In the genomic region with DNA sequence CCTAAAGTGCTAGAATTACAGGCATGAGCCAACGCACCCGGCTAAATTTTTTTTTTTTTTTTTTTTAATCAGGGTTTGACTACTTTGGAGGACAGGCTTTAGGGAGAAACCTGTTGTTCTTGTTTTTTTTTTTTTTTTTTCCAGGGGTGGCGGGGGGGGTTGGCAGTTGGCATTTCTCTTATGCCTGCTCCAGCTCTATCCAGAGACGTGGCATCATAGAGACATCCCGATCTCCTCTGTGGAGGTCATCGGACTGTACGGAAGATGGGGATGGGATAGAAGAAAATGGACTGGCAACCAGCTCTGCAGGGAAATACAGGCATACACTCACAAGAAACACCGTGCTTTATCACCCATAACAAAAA, we compare ENCODE assay signal across 1 cellular context.
TF ChIP-seq lines count a peak whose summit lies in the region.

No MANE protein-coding gene starts in this region.

TF ChIP-seq in GM23338, 12 proteins besides CTCF, POLR2A, EP300 and RAD21 (continued from another document):
- no peak for TF ChIP-seq ZNF331 (CRISPR knock-in tag; IDR thresholded peaks at IDR 0.05; ENCODE audit: low read depth)
- TF ChIP-seq, protein P1, sequence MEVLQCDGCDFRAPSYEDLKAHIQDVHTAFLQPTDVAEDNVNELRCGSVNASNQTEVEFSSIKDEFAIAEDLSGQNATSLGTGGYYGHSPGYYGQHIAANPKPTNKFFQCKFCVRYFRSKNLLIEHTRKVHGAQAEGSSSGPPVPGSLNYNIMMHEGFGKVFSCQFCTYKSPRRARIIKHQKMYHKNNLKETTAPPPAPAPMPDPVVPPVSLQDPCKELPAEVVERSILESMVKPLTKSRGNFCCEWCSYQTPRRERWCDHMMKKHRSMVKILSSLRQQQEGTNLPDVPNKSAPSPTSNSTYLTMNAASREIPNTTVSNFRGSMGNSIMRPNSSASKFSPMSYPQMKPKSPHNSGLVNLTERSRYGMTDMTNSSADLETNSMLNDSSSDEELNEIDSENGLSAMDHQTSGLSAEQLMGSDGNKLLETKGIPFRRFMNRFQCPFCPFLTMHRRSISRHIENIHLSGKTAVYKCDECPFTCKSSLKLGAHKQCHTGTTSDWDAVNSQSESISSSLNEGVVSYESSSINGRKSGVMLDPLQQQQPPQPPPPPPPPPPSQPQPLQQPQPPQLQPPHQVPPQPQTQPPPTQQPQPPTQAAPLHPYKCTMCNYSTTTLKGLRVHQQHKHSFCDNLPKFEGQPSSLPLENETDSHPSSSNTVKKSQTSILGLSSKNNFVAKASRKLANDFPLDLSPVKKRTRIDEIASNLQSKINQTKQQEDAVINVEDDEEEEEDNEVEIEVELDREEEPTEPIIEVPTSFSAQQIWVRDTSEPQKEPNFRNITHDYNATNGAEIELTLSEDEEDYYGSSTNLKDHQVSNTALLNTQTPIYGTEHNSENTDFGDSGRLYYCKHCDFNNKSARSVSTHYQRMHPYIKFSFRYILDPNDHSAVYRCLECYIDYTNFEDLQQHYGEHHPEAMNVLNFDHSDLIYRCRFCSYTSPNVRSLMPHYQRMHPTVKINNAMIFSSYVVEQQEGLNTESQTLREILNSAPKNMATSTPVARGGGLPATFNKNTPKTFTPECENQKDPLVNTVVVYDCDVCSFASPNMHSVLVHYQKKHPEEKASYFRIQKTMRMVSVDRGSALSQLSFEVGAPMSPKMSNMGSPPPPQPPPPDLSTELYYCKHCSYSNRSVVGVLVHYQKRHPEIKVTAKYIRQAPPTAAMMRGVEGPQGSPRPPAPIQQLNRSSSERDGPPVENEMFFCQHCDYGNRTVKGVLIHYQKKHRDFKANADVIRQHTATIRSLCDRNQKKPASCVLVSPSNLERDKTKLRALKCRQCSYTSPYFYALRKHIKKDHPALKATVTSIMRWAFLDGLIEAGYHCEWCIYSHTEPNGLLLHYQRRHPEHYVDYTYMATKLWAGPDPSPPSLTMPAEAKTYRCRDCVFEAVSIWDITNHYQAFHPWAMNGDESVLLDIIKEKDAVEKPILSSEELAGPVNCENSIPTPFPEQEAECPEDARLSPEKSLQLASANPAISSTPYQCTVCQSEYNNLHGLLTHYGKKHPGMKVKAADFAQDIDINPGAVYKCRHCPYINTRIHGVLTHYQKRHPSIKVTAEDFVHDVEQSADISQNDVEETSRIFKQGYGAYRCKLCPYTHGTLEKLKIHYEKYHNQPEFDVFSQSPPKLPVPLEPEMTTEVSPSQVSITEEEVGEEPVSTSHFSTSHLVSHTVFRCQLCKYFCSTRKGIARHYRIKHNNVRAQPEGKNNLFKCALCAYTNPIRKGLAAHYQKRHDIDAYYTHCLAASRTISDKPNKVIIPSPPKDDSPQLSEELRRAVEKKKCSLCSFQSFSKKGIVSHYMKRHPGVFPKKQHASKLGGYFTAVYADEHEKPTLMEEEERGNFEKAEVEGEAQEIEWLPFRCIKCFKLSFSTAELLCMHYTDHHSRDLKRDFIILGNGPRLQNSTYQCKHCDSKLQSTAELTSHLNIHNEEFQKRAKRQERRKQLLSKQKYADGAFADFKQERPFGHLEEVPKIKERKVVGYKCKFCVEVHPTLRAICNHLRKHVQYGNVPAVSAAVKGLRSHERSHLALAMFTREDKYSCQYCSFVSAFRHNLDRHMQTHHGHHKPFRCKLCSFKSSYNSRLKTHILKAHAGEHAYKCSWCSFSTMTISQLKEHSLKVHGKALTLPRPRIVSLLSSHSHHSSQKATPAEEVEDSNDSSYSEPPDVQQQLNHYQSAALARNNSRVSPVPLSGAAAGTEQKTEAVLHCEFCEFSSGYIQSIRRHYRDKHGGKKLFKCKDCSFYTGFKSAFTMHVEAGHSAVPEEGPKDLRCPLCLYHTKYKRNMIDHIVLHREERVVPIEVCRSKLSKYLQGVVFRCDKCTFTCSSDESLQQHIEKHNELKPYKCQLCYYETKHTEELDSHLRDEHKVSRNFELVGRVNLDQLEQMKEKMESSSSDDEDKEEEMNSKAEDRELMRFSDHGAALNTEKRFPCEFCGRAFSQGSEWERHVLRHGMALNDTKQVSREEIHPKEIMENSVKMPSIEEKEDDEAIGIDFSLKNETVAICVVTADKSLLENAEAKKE (CRISPR knock-in tag; IDR thresholded peaks at IDR 0.05): no peak
- TF ChIP-seq EZH2phosphoT487 (IDR thresholded peaks at IDR 0.05; ENCODE audit: unreplicated experiment): no peak
- no peak for TF ChIP-seq ZNF114 (CRISPR knock-in tag; IDR thresholded peaks at IDR 0.05)
- TF ChIP-seq EZH2 (IDR thresholded peaks at IDR 0.05; ENCODE audit: low read depth, unreplicated experiment): no peak
- no peak for TF ChIP-seq JUNB (IDR thresholded peaks at IDR 0.05; ENCODE audit: unreplicated experiment)
TF ChIP-seq in GM23338: peak in this region for 0.
